Comparison of ENCODE assay signal across 10 cellular contexts in genomic region chr10:101120884-101121660, GRCh38. TPM values are rescaled to one million over a fixed set of nuclear protein-coding genes. Genes with fewer than 3 reads are reported as not detected.
DNase-seq lines count a peak whose midpoint lies in the region; ATAC-seq, FAIRE-seq and TF ChIP-seq lines count a peak whose summit lies in the region.
"Had no signal": no experiment of that assay in that cellular context is flagged by ENCODE, and none has a peak within 500 bp of the region (broad histone marks: within the 10 kb centered on the region; RNA-seq: fewer than 3 reads in every experiment).

No MANE protein-coding gene starts in this region.

- H3K27ac ChIP-seq in left ventricle myocardium inferior (replicated peaks) (no peak overlapping the region), small intestine (ENCODE audit: low read depth in 1 of 2, low read length in 1 of 2) (peak overlapping the region; percentile 28 to 62)

- no peak for ATAC-seq in HG02571 (IDR thresholded peaks at IDR 0.05; ENCODE audit: unreplicated experiment)
- ATAC-seq in HG02623 (IDR thresholded peaks at IDR 0.05; ENCODE audit: unreplicated experiment), result no peak

- no peaks in the 10 kb centered on the region for H3K36me3 ChIP-seq in left ventricle myocardium inferior
- no peaks in the 10 kb centered on the region for H3K36me3 ChIP-seq in small intestine (ENCODE audit: control insufficient read depth in 2 of 2, insufficient read depth in 2 of 2, low read length in 2 of 2)

- intact Hi-C loops in left ventricle myocardium inferior (cut with micrococcal nuclease), result no loop called here

- peaks cover 100% of the 10 kb centered on the region for H3K27me3 ChIP-seq in left ventricle myocardium inferior (ENCODE audit: low read depth)
- H3K27me3 ChIP-seq in small intestine (ENCODE audit: control insufficient read depth in 2 of 2, insufficient read depth in 2 of 2, low read length in 2 of 2), result peaks cover 0 to 42% of the 10 kb centered on the region in 2 donors

- DNase-seq in NCI-H82 (lab: John Stamatoyannopoulos, UW), result peak; percentile 73
- no peak for DNase-seq in NCI-H82 treated with DMSO at 0.1 percent for 48 hours (lab: John Stamatoyannopoulos, UW; ENCODE audit: unreplicated experiment)
- DNase-seq in activated CD8-positive, alpha-beta memory T cell treated with anti-CD3 and anti-CD28 coated beads, Interleukin-2, amount 50 U/mL, for 48 hours, result peak; percentile 66
- no peak for DNase-seq in left ventricle myocardium inferior
- DNase-seq in small intestine, result peak; percentile 95
- DNase-seq in NCI-H1436 (lab: John Stamatoyannopoulos, UW), result no peak

- 2 to 6% (median 5%) methylated on average over 41 of the region's 41 CpGs for WGBS in small intestine, 3 donors

- TF ChIP-seq CTCF in left ventricle myocardium inferior (IDR thresholded peaks at IDR 0.05; ENCODE audit: borderline replicate concordance), result no peak

- H3K9me3 ChIP-seq in left ventricle myocardium inferior (replicated peaks), result no peaks in the 10 kb centered on the region
- no peaks in the 10 kb centered on the region for H3K9me3 ChIP-seq in small intestine (ENCODE audit: control insufficient read depth, low read depth)

- H3K4me1 ChIP-seq in left ventricle myocardium inferior (peaks cover 24% of the 10 kb centered on the region), small intestine (ENCODE audit: control insufficient read depth in 2 of 2, insufficient read depth in 1 of 2, low read depth in 1 of 2, low read length in 1 of 2) (peaks cover 0 to 9% of the 10 kb centered on the region in 2 donors)

- FAIRE-seq in small intestine (lab: Jason Lieb, UNC), result no peak
- FAIRE-seq: A204.1 had no signal

- H3K4me3 ChIP-seq in left ventricle myocardium inferior (peak overlapping the region; percentile 69), small intestine (ENCODE audit: low read depth in 1 of 2, low read length in 2 of 2) (peak overlapping the region; percentile 46 to 62)

RNA-seq across cellular contexts. Expression of gene TLX1, which starts 10.0 kb away (rescaled TPM):
- not detected for total RNA-seq in left ventricle myocardium inferior
- polyA plus RNA-seq in small intestine, result 1 to 10 TPM in 2 of 3 donors, under 1 TPM in 1; 0.69 to 2.7 (median 1.6) TPM
- total RNA-seq: T-helper 2 cell treated with Interferon-gamma antibody and Interleukin-4, amounts not matched to agents 100 ng/mL and 5 ng/mL, for 36 hours had no signal

RNA-seq across cellular contexts. Expression of gene KAZALD1, which starts 59.3 kb away (rescaled TPM):
- 5.1 TPM for total RNA-seq in left ventricle myocardium inferior
- polyA plus RNA-seq in small intestine, result 10 to 100 TPM in 2 of 3 donors, 1 to 10 TPM in 1; 8.1 to 76.0 (median 39.2) TPM

Comparison
In these comparisons a context has a peak if more than half of its experiments do, and no peak if none do; other contexts are left out.
1. DNase-seq: peak in NCI-H82 (single experiment), activated CD8-positive, alpha-beta memory T cell treated with anti-CD3 and anti-CD28 coated beads, Interleukin-2, amount 50 U/mL, for 48 hours (single experiment) and small intestine (single experiment); none in NCI-H82 treated with DMSO at 0.1 percent for 48 hours (single experiment), left ventricle myocardium inferior (single experiment) and NCI-H1436 (single experiment).